In genomic region chr3:31406901-31407300, GRCh38 we compare ENCODE assay signal across 26 cellular contexts.
"Had no signal": no experiment of that assay in that cellular context is flagged by ENCODE, and none has a peak within 500 bp of the region (broad histone marks: within the 10 kb centered on the region; RNA-seq: fewer than 3 reads in every experiment).

No MANE protein-coding gene starts in this region.

- H3K4me1 Mint-ChIP-seq: activated CD4-positive, alpha-beta T cell treated with anti-CD3 and anti-CD28 coated beads, Interleukin-2, amount 10 ng/mL, durations not matched to agents 24 days and 14 days had no signal

- H3K27me3 ChIP-seq: body of pancreas, colonic mucosa, esophagus squamous epithelium, gastroesophageal sphincter, heart right ventricle had no signal

- H3K9me3 Mint-ChIP-seq: activated CD4-positive, alpha-beta memory T cell treated with anti-CD3 and anti-CD28 coated beads for 36 hours; activated T-cell treated with anti-CD3 and anti-CD28 coated beads, Interleukin-2, amount 50 U/mL, for 24 hours had no signal

- H3K4me1 ChIP-seq: body of pancreas, colonic mucosa, esophagus squamous epithelium had no signal

- DNase-seq: activated CD4-positive, alpha-beta memory T cell treated with anti-CD3 and anti-CD28 coated beads for 36 hours; activated CD4-positive, alpha-beta T cell treated with anti-CD3 and anti-CD28 coated beads for 36 hours; activated CD4-positive, alpha-beta T cell treated with anti-CD3 and anti-CD28 coated beads, Interleukin-2, amount 10 ng/mL, durations not matched to agents 24 days and 14 days; activated CD4-positive, CD25-positive, alpha-beta regulatory T cell; activated CD4-positive, CD25-positive, alpha-beta regulatory T cell treated with anti-CD3 and anti-CD28 coated beads, Interleukin-2, amount 50 U/mL, for 72 hours; activated CD8-positive, alpha-beta memory T cell treated with anti-CD3 and anti-CD28 coated beads, Interleukin-2, amount 10 ng/mL, durations not matched to agents 7 days and 5 days; activated CD8-positive, alpha-beta memory T cell treated with anti-CD3 and anti-CD28 coated beads, Interleukin-2, amount 50 U/mL, for 4 hours; activated CD8-positive, alpha-beta T cell treated with anti-CD3 and anti-CD28 coated beads, Interleukin-2, amount 10 ng/mL, durations not matched to agents 7 days and 5 days; activated gamma-delta T cell; activated naive CD4-positive, alpha-beta T cell; activated naive CD4-positive, alpha-beta T cell treated with anti-CD3 and anti-CD28 coated beads, Interleukin-2, amount 50 U/mL, for 16 hours; activated T-cell treated with anti-CD3 and anti-CD28 coated beads, Interleukin-2, amount 50 U/mL, for 24 hours; activated T-cell treated with anti-CD3 and anti-CD28 coated beads, Interleukin-2, amount 50 U/mL, for 72 hours; amniotic stem cell; anterior cingulate cortex; body of pancreas; caudate nucleus; colonic mucosa; effector CD8-positive, alpha-beta T cell; esophagus squamous epithelium; foreskin melanocyte; heart right ventricle; T-helper 2 cell had no signal

- H3K4me3 Mint-ChIP-seq: activated CD4-positive, alpha-beta memory T cell treated with anti-CD3 and anti-CD28 coated beads for 36 hours; activated CD4-positive, alpha-beta T cell treated with anti-CD3 and anti-CD28 coated beads for 36 hours; activated CD4-positive, alpha-beta T cell treated with anti-CD3 and anti-CD28 coated beads, Interleukin-2, amount 10 ng/mL, durations not matched to agents 24 days and 14 days; activated CD8-positive, alpha-beta memory T cell treated with anti-CD3 and anti-CD28 coated beads, Interleukin-2, amount 10 ng/mL, durations not matched to agents 7 days and 5 days; activated CD8-positive, alpha-beta T cell treated with anti-CD3 and anti-CD28 coated beads, Interleukin-2, amount 10 ng/mL, durations not matched to agents 7 days and 5 days; activated naive CD8-positive, alpha-beta T cell; activated T-cell treated with anti-CD3 and anti-CD28 coated beads, Interleukin-2, amount 50 U/mL, for 24 hours; activated T-cell treated with anti-CD3 and anti-CD28 coated beads, Interleukin-2, amount 50 U/mL, for 72 hours had no signal

- H3K27ac Mint-ChIP-seq: activated CD4-positive, alpha-beta memory T cell treated with anti-CD3 and anti-CD28 coated beads for 36 hours; activated CD4-positive, alpha-beta T cell treated with anti-CD3 and anti-CD28 coated beads for 36 hours; activated CD4-positive, alpha-beta T cell treated with anti-CD3 and anti-CD28 coated beads, Interleukin-2, amount 10 ng/mL, durations not matched to agents 24 days and 14 days; activated CD8-positive, alpha-beta memory T cell treated with anti-CD3 and anti-CD28 coated beads, Interleukin-2, amount 10 ng/mL, durations not matched to agents 7 days and 5 days; activated CD8-positive, alpha-beta T cell treated with anti-CD3 and anti-CD28 coated beads, Interleukin-2, amount 10 ng/mL, durations not matched to agents 7 days and 5 days; activated naive CD8-positive, alpha-beta T cell; activated T-cell treated with anti-CD3 and anti-CD28 coated beads, Interleukin-2, amount 50 U/mL, for 24 hours; activated T-cell treated with anti-CD3 and anti-CD28 coated beads, Interleukin-2, amount 50 U/mL, for 72 hours had no signal

- H3K4me3 ChIP-seq: body of pancreas, colonic mucosa, esophagus squamous epithelium, gastroesophageal sphincter, heart right ventricle had no signal

- H3K27me3 Mint-ChIP-seq: activated CD4-positive, alpha-beta memory T cell treated with anti-CD3 and anti-CD28 coated beads for 36 hours; activated CD4-positive, alpha-beta T cell treated with anti-CD3 and anti-CD28 coated beads for 36 hours; activated CD4-positive, alpha-beta T cell treated with anti-CD3 and anti-CD28 coated beads, Interleukin-2, amount 10 ng/mL, durations not matched to agents 24 days and 14 days; activated T-cell treated with anti-CD3 and anti-CD28 coated beads, Interleukin-2, amount 50 U/mL, for 24 hours had no signal

- ATAC-seq: activated CD4-positive, alpha-beta T cell treated with anti-CD3 and anti-CD28 coated beads for 36 hours; activated CD8-positive, alpha-beta memory T cell treated with anti-CD3 and anti-CD28 coated beads, Interleukin-2, amount 10 ng/mL, durations not matched to agents 7 days and 5 days; activated CD8-positive, alpha-beta T cell treated with anti-CD3 and anti-CD28 coated beads, Interleukin-2, amount 10 ng/mL, durations not matched to agents 7 days and 5 days; activated T-cell treated with anti-CD3 and anti-CD28 coated beads, Interleukin-2, amount 50 U/mL, for 72 hours; body of pancreas; gastroesophageal sphincter; heart right ventricle had no signal

- H3K27ac ChIP-seq: body of pancreas, colonic mucosa, epithelial cell of prostate, esophagus squamous epithelium, gastroesophageal sphincter, heart right ventricle had no signal

- H3K36me3 Mint-ChIP-seq: activated CD8-positive, alpha-beta memory T cell treated with anti-CD3 and anti-CD28 coated beads, Interleukin-2, amount 10 ng/mL, durations not matched to agents 7 days and 5 days had no signal

- H3K36me3 ChIP-seq: colonic mucosa, esophagus squamous epithelium, gastroesophageal sphincter, heart right ventricle had no signal

- H3K9me3 ChIP-seq: body of pancreas, colonic mucosa, esophagus squamous epithelium, gastroesophageal sphincter, heart right ventricle had no signal
